In genomic region chr2:241534293-241534692, GRCh38 we compare ENCODE assay signal across 2 cellular contexts.
TF ChIP-seq lines count a peak whose summit lies in the region.

No MANE protein-coding gene starts in this region.

TF ChIP-seq in IMR-90, 13 proteins besides CTCF, POLR2A, EP300 and RAD21:
- no peak for TF ChIP-seq MXI1 (IDR thresholded peaks at IDR 0.05; ENCODE audit: borderline replicate concordance, low read depth, low read length)
- TF ChIP-seq CHD1 (IDR thresholded peaks at IDR 0.05; ENCODE audit: low read depth, low read length), result no peak

TF ChIP-seq in HepG2, 621 proteins besides CTCF, POLR2A, EP300 and RAD21:
- TF ChIP-seq ZNF75D (CRISPR knock-in tag; IDR thresholded peaks at IDR 0.05; ENCODE audit: borderline replicate concordance), result 0 out of 2 replicates have a peak, but pooled peaks have one; percentile 63
- TF ChIP-seq PHF8 (CRISPR knock-in tag; IDR thresholded peaks at IDR 0.05), result no peak
- TF ChIP-seq ZNF609 (CRISPR knock-in tag; IDR thresholded peaks at IDR 0.05; ENCODE audit: borderline replicate concordance), result 0 out of 2 replicates have a peak, but pooled peaks have one; percentile 1
